Comparison of ENCODE assay signal across 9 cellular contexts in genomic region chr4:158020175-158020574, GRCh38.
DNase-seq lines count a peak whose midpoint lies in the region; ATAC-seq and TF ChIP-seq lines count a peak whose summit lies in the region.
"Had no signal": no experiment of that assay in that cellular context is flagged by ENCODE, and none has a peak within 500 bp of the region (broad histone marks: within the 10 kb centered on the region; RNA-seq: fewer than 3 reads in every experiment).

No MANE protein-coding gene starts in this region.

- H3K4me3 ChIP-seq in BJ (ENCODE audit: low read depth, low read length) (no peak overlapping the region), PC-3 (ENCODE audit: low read length) (0 out of 2 replicates have a peak overlapping the region, but pooled peaks have one; percentile 6), neuron (ENCODE audit: low read length) (no peak overlapping the region)

- H3K4me2 ChIP-seq in PC-3 (ENCODE audit: low read length), result peak overlapping the region; percentile 66

- TF ChIP-seq CTCF in BJ (IDR thresholded peaks at IDR 0.05; ENCODE audit: insufficient read depth, low read depth, low read length) (no peak), PC-3 (conservative IDR thresholded peaks at IDR 0.05; ENCODE audit: low read depth, low read length) (no peak)

- peak; percentile 84 for DNase-seq in BJ (ENCODE audit: low read depth)
- DNase-seq in PC-3, result peak; percentile 75
- peak; percentile 86 for DNase-seq in fibroblast of gingiva (ENCODE audit: low read depth)
- no peak for DNase-seq in iPS-NIHi11 (ENCODE audit: low spot score)
- DNase-seq in 8988T, result no peak
- DNase-seq: GF-D8 had no signal

- CTCF ChIA-PET in BJ (lab: Yijun Ruan, JAX), result interaction anchor here (1.2 kb wide), 1 partner anchor 110 kb away, joined by 3 read pairs; no protein-coding TSS in a partner anchor
- CTCF ChIA-PET in PC-3 (lab: Charles Lee), result no interaction called here

- no peaks in the 10 kb centered on the region for H3F3A ChIP-seq in PC-3 (ENCODE audit: low read length, unreplicated experiment)

- peak overlapping the region; percentile 60 for H3K27ac ChIP-seq in PC-3 (ENCODE audit: low read length)

- H3K9me3 ChIP-seq in PC-3 (ENCODE audit: low read length), result no peaks in the 10 kb centered on the region
- no peaks in the 10 kb centered on the region for H3K9me3 ChIP-seq in neuron (ENCODE audit: low read length)

- POLR2A ChIA-PET in BJ (lab: Charles Lee), result no interaction called here
- POLR2A ChIA-PET in PC-3 (lab: Charles Lee; ENCODE audit: unreplicated experiment), result no interaction called here

- no peaks in the 10 kb centered on the region for H4K20me1 ChIP-seq in PC-3 (ENCODE audit: low read length)

- no peaks in the 10 kb centered on the region for H3K36me3 ChIP-seq in BJ (ENCODE audit: control insufficient read depth, insufficient read depth, low read length)
- H3K36me3 ChIP-seq in PC-3 (ENCODE audit: low read depth, low read length), result no peaks in the 10 kb centered on the region
- no peaks in the 10 kb centered on the region for H3K36me3 ChIP-seq in neuron (ENCODE audit: insufficient read depth, low read length)

- H3K27me3 ChIP-seq in BJ (ENCODE audit: control insufficient read depth, insufficient read depth, low read length) (no peaks in the 10 kb centered on the region), PC-3 (ENCODE audit: low read length) (no peaks in the 10 kb centered on the region), neuron (ENCODE audit: insufficient read depth, low read length) (no peaks in the 10 kb centered on the region)

- ATAC-seq in PC-3 (peak; percentile 77), HG02571 (IDR thresholded peaks at IDR 0.05; ENCODE audit: unreplicated experiment) (no peak), HG03139 (IDR thresholded peaks at IDR 0.05; ENCODE audit: unreplicated experiment) (no peak)

- no peak overlapping the region for H2AFZ ChIP-seq in PC-3 (ENCODE audit: low read length)
- peak overlapping the region; percentile 55 for H2AFZ ChIP-seq in neuron (ENCODE audit: low read depth, low read length)

- H3K79me2 ChIP-seq in PC-3 (ENCODE audit: low read length), result no peaks in the 10 kb centered on the region

- H3K4me1 ChIP-seq in PC-3 (ENCODE audit: insufficient read depth, low read length) (peaks cover 33% of the 10 kb centered on the region), neuron (ENCODE audit: insufficient read depth, low read length) (peaks cover 36% of the 10 kb centered on the region)

- H3K9ac ChIP-seq in PC-3 (ENCODE audit: low read length), result peak overlapping the region; percentile 8; the same call in 1 of the 2 replicates

- intact Hi-C loops in PC-3 (cut with micrococcal nuclease), result loop anchor here (1.0 to 10.0 kb wide), 3 partner anchors 21 to 75 kb away; no protein-coding TSS in a partner anchor

- no peaks in the 10 kb centered on the region for H3K9me2 ChIP-seq in PC-3 (replicated peaks; ENCODE audit: low read length)

- no TSS peak for BruUV-seq in PC-3 (replicated peaks; lab: Mats Ljungman, UMichigan)

Comparison
In these comparisons a context has a peak if more than half of its experiments do, and no peak if none do; other contexts are left out.
1. DNase-seq: peak in BJ (single experiment), PC-3 (single experiment) and fibroblast of gingiva (single experiment); none in iPS-NIHi11 (single experiment) and 8988T (single experiment).